Comparison of ENCODE assay signal across 8 cellular contexts in genomic region chr11:2137202-2138071, GRCh38. TPM values are rescaled to one million over a fixed set of nuclear protein-coding genes. Genes with fewer than 3 reads are reported as not detected.
DNase-seq lines count a peak whose midpoint lies in the region; ATAC-seq, FAIRE-seq and TF ChIP-seq lines count a peak whose summit lies in the region.

No MANE protein-coding gene starts in this region.

- peak overlapping the region; percentile 75 for H3K4me2 ChIP-seq in HepG2 (ENCODE audit: low read depth, low read length)

- TF ChIP-seq EP300 in HepG2 (IDR thresholded peaks at IDR 0.05; ENCODE audit: low read depth in 2 of 2, low read length in 2 of 2) (no peak), HepG2 (CRISPR knock-in tag; IDR thresholded peaks at IDR 0.05; ENCODE audit: borderline replicate concordance) (no peak)

- peaks cover 15 to 31% of the 10 kb centered on the region in 2 experiments; a peak in 4 of 5 replicates for H3K36me3 ChIP-seq in HepG2 (replicated peaks in 1 of 2; ENCODE audit: control insufficient read depth in 1 of 2, insufficient read depth in 2 of 2, low read length in 2 of 2)

- H3K27ac ChIP-seq in HepG2 (ENCODE audit: extremely low read length, insufficient read depth, low read length) = peak overlapping the region; percentile 80

- no peak for TF ChIP-seq RAD21 in HepG2 (CRISPR knock-in tag; IDR thresholded peaks at IDR 0.05)

- peak overlapping the region; percentile 72 to 84 (median 80) for H3K4me3 ChIP-seq in HepG2 (replicated peaks in 1 of 3; ENCODE audit: insufficient read depth in 1 of 3, low read depth in 2 of 3, low read length in 3 of 3)

- no peaks in the 10 kb centered on the region for H3K9me3 Mint-ChIP-seq in activated naive CD8-positive, alpha-beta T cell (ENCODE audit: low read depth)
- no peaks in the 10 kb centered on the region for H3K9me3 Mint-ChIP-seq in activated naive CD8-positive, alpha-beta T cell treated with anti-CD3 and anti-CD28 coated beads, Interleukin-2, amount 50 U/mL, for 24 hours
- H3K9me3 Mint-ChIP-seq in MCF 10A (ENCODE audit: unreplicated experiment) = no peaks in the 10 kb centered on the region
- no peaks in the 10 kb centered on the region for H3K9me3 Mint-ChIP-seq in natural killer cell treated with Interleukin-12 subunit alpha and Interleukin-12 subunit beta and Interleukin-15 and Interleukin-18, amount 100 ng/mL, for 72 hours
- H3K9me3 Mint-ChIP-seq in activated CD4-positive, alpha-beta T cell treated with anti-CD3 and anti-CD28 coated beads, Interleukin-2, amount 10 ng/mL, durations not matched to agents 7 days and 5 days = no peaks in the 10 kb centered on the region

- H3K27ac Mint-ChIP-seq in activated naive CD8-positive, alpha-beta T cell = no peak overlapping the region
- no peak overlapping the region for H3K27ac Mint-ChIP-seq in activated naive CD8-positive, alpha-beta T cell treated with anti-CD3 and anti-CD28 coated beads, Interleukin-2, amount 50 U/mL, for 24 hours
- H3K27ac Mint-ChIP-seq in MCF 10A (ENCODE audit: low read depth, unreplicated experiment) = no peak overlapping the region
- no peak overlapping the region for H3K27ac Mint-ChIP-seq in natural killer cell treated with Interleukin-12 subunit alpha and Interleukin-12 subunit beta and Interleukin-15 and Interleukin-18, amount 100 ng/mL, for 72 hours
- no peak overlapping the region for H3K27ac Mint-ChIP-seq in activated CD4-positive, alpha-beta T cell treated with anti-CD3 and anti-CD28 coated beads, Interleukin-2, amount 10 ng/mL, durations not matched to agents 7 days and 5 days

- H3K9me3 ChIP-seq in HepG2 (ENCODE audit: low read length) = no peaks in the 10 kb centered on the region

- in situ Hi-C loops in HepG2 (cut with HindIII; ENCODE audit: extremely low pct_ligation_motif_present, low pct_unique_long_range_greater_than_20kb) = no loop called here

- BruUV-seq in MCF 10A (replicated peaks; lab: Mats Ljungman, UMichigan) = no TSS peak
- no TSS peak for BruUV-seq in HepG2 (replicated peaks; lab: Mats Ljungman, UMichigan)

- peak in 1 of 2 experiments; percentile 95; a peak in 2 of 4 replicates for TF ChIP-seq POLR2A in HepG2 (IDR thresholded peaks at IDR 0.05; ENCODE audit: insufficient read depth in 1 of 2, low read depth in 2 of 2, low read length in 2 of 2)

- DNase-seq in activated naive CD8-positive, alpha-beta T cell treated with anti-CD3 and anti-CD28 coated beads, Interleukin-2, amount 50 U/mL, for 24 hours = no peak
- DNase-seq in MCF 10A (ENCODE audit: unreplicated experiment) = peak; percentile 19
- DNase-seq in HepG2 (ENCODE audit: low spot score) = peak; percentile 80
- DNase-seq in urothelium cell line (ENCODE audit: low spot score) = peak; percentile 76
- DNase-seq in natural killer cell treated with Interleukin-12 subunit alpha and Interleukin-12 subunit beta and Interleukin-15 and Interleukin-18, amount 100 ng/mL, for 72 hours (ENCODE audit: low spot score) = no peak
- DNase-seq in activated CD4-positive, alpha-beta T cell treated with anti-CD3 and anti-CD28 coated beads, Interleukin-2, amount 10 ng/mL, durations not matched to agents 7 days and 5 days = no peak
- no peak for DNase-seq in SK-N-DZ (ENCODE audit: low spot score)

- peak overlapping the region; percentile 72 for H3K9ac ChIP-seq in HepG2 (ENCODE audit: insufficient read depth, low read depth, low read length)

- WGBS in HepG2 (ENCODE audit: low lambda C conversion rate) = 2% methylated on average over 21 of the region's 51 CpGs

- peaks cover 25% of the 10 kb centered on the region for H3K27me3 Mint-ChIP-seq in activated naive CD8-positive, alpha-beta T cell
- H3K27me3 Mint-ChIP-seq in activated naive CD8-positive, alpha-beta T cell treated with anti-CD3 and anti-CD28 coated beads, Interleukin-2, amount 50 U/mL, for 24 hours = peaks cover 60% of the 10 kb centered on the region
- peaks cover 70% of the 10 kb centered on the region for H3K27me3 Mint-ChIP-seq in MCF 10A (ENCODE audit: insufficient read depth, unreplicated experiment)
- H3K27me3 Mint-ChIP-seq in natural killer cell treated with Interleukin-12 subunit alpha and Interleukin-12 subunit beta and Interleukin-15 and Interleukin-18, amount 100 ng/mL, for 72 hours = peaks cover 30 to 33% of the 10 kb centered on the region in 2 donors
- peaks cover 51% of the 10 kb centered on the region for H3K27me3 Mint-ChIP-seq in activated CD4-positive, alpha-beta T cell treated with anti-CD3 and anti-CD28 coated beads, Interleukin-2, amount 10 ng/mL, durations not matched to agents 7 days and 5 days

- no peaks in the 10 kb centered on the region for H3K36me3 Mint-ChIP-seq in activated naive CD8-positive, alpha-beta T cell
- H3K36me3 Mint-ChIP-seq in activated naive CD8-positive, alpha-beta T cell treated with anti-CD3 and anti-CD28 coated beads, Interleukin-2, amount 50 U/mL, for 24 hours (ENCODE audit: low read depth) = no peaks in the 10 kb centered on the region
- peaks cover 4% of the 10 kb centered on the region for H3K36me3 Mint-ChIP-seq in MCF 10A (ENCODE audit: insufficient read depth, unreplicated experiment)
- H3K36me3 Mint-ChIP-seq in natural killer cell treated with Interleukin-12 subunit alpha and Interleukin-12 subunit beta and Interleukin-15 and Interleukin-18, amount 100 ng/mL, for 72 hours = no peaks in the 10 kb centered on the region
- H3K36me3 Mint-ChIP-seq in activated CD4-positive, alpha-beta T cell treated with anti-CD3 and anti-CD28 coated beads, Interleukin-2, amount 10 ng/mL, durations not matched to agents 7 days and 5 days (ENCODE audit: low read depth) = no peaks in the 10 kb centered on the region

- peaks cover 18% of the 10 kb centered on the region for H3K4me1 Mint-ChIP-seq in activated naive CD8-positive, alpha-beta T cell (ENCODE audit: low read depth)
- H3K4me1 Mint-ChIP-seq in activated naive CD8-positive, alpha-beta T cell treated with anti-CD3 and anti-CD28 coated beads, Interleukin-2, amount 50 U/mL, for 24 hours = peaks cover 17% of the 10 kb centered on the region
- peaks cover 5% of the 10 kb centered on the region for H3K4me1 Mint-ChIP-seq in MCF 10A (ENCODE audit: insufficient read depth, unreplicated experiment)
- H3K4me1 Mint-ChIP-seq in natural killer cell treated with Interleukin-12 subunit alpha and Interleukin-12 subunit beta and Interleukin-15 and Interleukin-18, amount 100 ng/mL, for 72 hours (ENCODE audit: low read depth in 2 of 2) = peaks cover 7 to 11% of the 10 kb centered on the region in 2 donors
- H3K4me1 Mint-ChIP-seq in activated CD4-positive, alpha-beta T cell treated with anti-CD3 and anti-CD28 coated beads, Interleukin-2, amount 10 ng/mL, durations not matched to agents 7 days and 5 days = peaks cover 2% of the 10 kb centered on the region

- H3K27me3 ChIP-seq in HepG2 (ENCODE audit: control insufficient read depth in 1 of 2, insufficient read depth in 2 of 2, low read length in 2 of 2) = peaks cover 0 to 26% of the 10 kb centered on the region in 2 experiments; a peak in 3 of 5 replicates

- peaks cover 56% of the 10 kb centered on the region for H4K20me1 ChIP-seq in HepG2 (ENCODE audit: insufficient read depth, low read length)

- intact Hi-C loops in MCF 10A (cut with micrococcal nuclease) (no loop called here), HepG2 (cut with micrococcal nuclease; ENCODE audit: unreplicated experiment) (no loop called here)

- peaks cover 46% of the 10 kb centered on the region for H3K4me1 ChIP-seq in HepG2 (ENCODE audit: insufficient read depth, low read length)

- POLR2A ChIA-PET in MCF 10A (lab: Yijun Ruan, JAX) (no interaction called here), HepG2 (lab: Yijun Ruan, JAX) (interaction anchor here (0.6 to 6.5 kb wide), 24 partner anchors 8 to 446 kb away, joined by 3 to 108 read pairs (median 4); no protein-coding TSS in a partner anchor)
- POLR2A ChIA-PET in activated CD4-positive, alpha-beta T cell treated with anti-CD3 and anti-CD28 coated beads, Interleukin-2, amount 10 ng/mL, durations not matched to agents 7 days and 5 days (lab: Charles Lee) = no interaction called here

- no peak for ATAC-seq in activated naive CD8-positive, alpha-beta T cell treated with anti-CD3 and anti-CD28 coated beads, Interleukin-2, amount 50 U/mL, for 24 hours
- peak; percentile 54 for ATAC-seq in HepG2
- no peak for ATAC-seq in natural killer cell treated with Interleukin-12 subunit alpha and Interleukin-12 subunit beta and Interleukin-15 and Interleukin-18, amount 100 ng/mL, for 72 hours

- TF ChIP-seq CTCF in MCF 10A (IDR thresholded peaks at IDR 0.05; ENCODE audit: unreplicated experiment) = no peak
- TF ChIP-seq CTCF in HepG2 (CRISPR knock-in tag; IDR thresholded peaks at IDR 0.05) = no peak

- peaks cover 17% of the 10 kb centered on the region for H3K79me2 ChIP-seq in HepG2 (ENCODE audit: insufficient read depth, low read length)

- CTCF ChIA-PET in MCF 10A (lab: Yijun Ruan, JAX) (no interaction called here), HepG2 (lab: Yijun Ruan, JAX; ENCODE audit: low intra/inter-chr PET ratio, low total read pairs) (interaction anchor here (1.4 kb wide), 1 partner anchor 15 kb away, joined by 3 read pairs; no protein-coding TSS in a partner anchor)
- CTCF ChIA-PET in activated CD4-positive, alpha-beta T cell treated with anti-CD3 and anti-CD28 coated beads, Interleukin-2, amount 10 ng/mL, durations not matched to agents 7 days and 5 days (lab: Charles Lee) = interaction anchor here (2.6 kb wide), 1 partner anchor 13 kb away, joined by 12 read pairs; no protein-coding TSS in a partner anchor

- FAIRE-seq in HepG2 (lab: Jason Lieb, UNC) = peak; percentile 72
- no peak for FAIRE-seq in urothelium cell line (lab: Jason Lieb, UNC)

- H3K4me3 Mint-ChIP-seq in activated naive CD8-positive, alpha-beta T cell = peak overlapping the region; percentile 20
- no peak overlapping the region for H3K4me3 Mint-ChIP-seq in activated naive CD8-positive, alpha-beta T cell treated with anti-CD3 and anti-CD28 coated beads, Interleukin-2, amount 50 U/mL, for 24 hours
- H3K4me3 Mint-ChIP-seq in MCF 10A (ENCODE audit: unreplicated experiment) = peak overlapping the region; percentile 29
- no peak overlapping the region for H3K4me3 Mint-ChIP-seq in natural killer cell treated with Interleukin-12 subunit alpha and Interleukin-12 subunit beta and Interleukin-15 and Interleukin-18, amount 100 ng/mL, for 72 hours
- H3K4me3 Mint-ChIP-seq in activated CD4-positive, alpha-beta T cell treated with anti-CD3 and anti-CD28 coated beads, Interleukin-2, amount 10 ng/mL, durations not matched to agents 7 days and 5 days = no peak overlapping the region

- H2AFZ ChIP-seq in HepG2 (ENCODE audit: low read length) = no peak overlapping the region

RNA-seq across cellular contexts. Expression of gene IGF2, which starts 1.8 kb away (rescaled TPM):
- total RNA-seq in MCF 10A (2022) = 0.29 and 0.35 TPM in 2 replicates
- total RNA-seq in HepG2 (2016; rRNA removed; fragmentation: Illumina TruSeq; extraction: Trizol) = 79.1 and 138 TPM in 2 replicates
- total RNA-seq in HepG2 (2016; cell fraction: cytosol; rRNA removed; fragmentation: Illumina TruSeq; extraction: Trizol; ENCODE audit: low read depth) = 150 and 154 TPM in 2 replicates
- 71.0 and 125 TPM in 2 replicates for total RNA-seq in HepG2 (2016; cell fraction: insoluble cytoplasmic fraction; rRNA removed; fragmentation: Illumina TruSeq; extraction: Trizol)
- 362 and 363 TPM in 2 replicates for total RNA-seq in HepG2 (2016; cell fraction: membrane; rRNA removed; fragmentation: Illumina TruSeq; extraction: Trizol)
- total RNA-seq in HepG2 (2016; cell fraction: nucleus; rRNA removed; fragmentation: Illumina TruSeq; extraction: Trizol) = 89.6 and 109 TPM in 2 replicates
- 254 and 379 TPM in 2 replicates for polyA plus RNA-seq in HepG2 (2011; rRNA removed)
- polyA plus RNA-seq in HepG2 (2011; cell fraction: cytosol; rRNA removed) = 454 and 616 TPM in 2 replicates
- polyA plus RNA-seq in HepG2 (2011; cell fraction: nucleus; rRNA removed) = 839 and 1,149 TPM in 2 replicates
- 4,210 and 4,559 TPM in 2 replicates for polyA plus RNA-seq in HepG2 (2012)
- 341 and 387 TPM in 2 replicates for polyA plus RNA-seq in HepG2 (2016; cell fraction: cytosol; fragmentation: Illumina TruSeq; extraction: Trizol; ENCODE audit: low read depth)
- polyA plus RNA-seq in HepG2 (2016; cell fraction: insoluble cytoplasmic fraction; fragmentation: Illumina TruSeq; extraction: Trizol; ENCODE audit: low read depth) = 1,191 and 1,950 TPM in 2 replicates
- polyA plus RNA-seq in HepG2 (2016; cell fraction: membrane; fragmentation: Illumina TruSeq; extraction: Trizol; ENCODE audit: low read depth) = 1,798 and 2,413 TPM in 2 replicates
- polyA plus RNA-seq in HepG2 (2016; cell fraction: nucleus; fragmentation: Illumina TruSeq; extraction: Trizol; ENCODE audit: insufficient read depth, low read depth) = 949 and 1,082 TPM in 2 replicates
- polyA minus RNA-seq in HepG2 (2011; rRNA and poly(A)+ RNA removed; ENCODE audit: low replicate concordance) = 0.19 and 781 TPM in 2 replicates
- polyA minus RNA-seq in HepG2 (2011; cell fraction: cytosol; rRNA and poly(A)+ RNA removed) = 811 and 1,353 TPM in 2 replicates
- polyA minus RNA-seq in HepG2 (2011; cell fraction: nucleus; rRNA and poly(A)+ RNA removed) = 170 and 248 TPM in 2 replicates
- total RNA-seq in natural killer cell treated with Interleukin-12 subunit alpha and Interleukin-12 subunit beta and Interleukin-15 and Interleukin-18, amount 100 ng/mL, for 72 hours = under 1 TPM in 1 of 2 donors, not detected in 1; 0.17 TPM
- total RNA-seq in activated CD4-positive, alpha-beta T cell treated with anti-CD3 and anti-CD28 coated beads, Interleukin-2, amount 10 ng/mL, durations not matched to agents 7 days and 5 days = under 1 TPM; 0.07 to 0.08 TPM
- 0.29 and 0.32 TPM in 2 replicates for polyA plus RNA-seq in SK-N-DZ (2014; cell fraction: cytosol; rRNA removed)
- polyA plus RNA-seq in SK-N-DZ (2014; cell fraction: nucleus; rRNA removed) = 0.14 TPM in 1 of 2 replicates, not detected in the other

RNA-seq across cellular contexts. Expression of gene INS, which starts 23.6 kb away (rescaled TPM):
- not detected in 2 replicates for total RNA-seq in MCF 10A (2022)
- not detected in 2 replicates for total RNA-seq in HepG2 (2016; rRNA removed; fragmentation: Illumina TruSeq; extraction: Trizol)
- total RNA-seq in HepG2 (2016; cell fraction: cytosol; rRNA removed; fragmentation: Illumina TruSeq; extraction: Trizol; ENCODE audit: low read depth) = not detected in 2 replicates
- not detected in 2 replicates for total RNA-seq in HepG2 (2016; cell fraction: insoluble cytoplasmic fraction; rRNA removed; fragmentation: Illumina TruSeq; extraction: Trizol)
- total RNA-seq in HepG2 (2016; cell fraction: membrane; rRNA removed; fragmentation: Illumina TruSeq; extraction: Trizol) = not detected in 2 replicates
- total RNA-seq in HepG2 (2016; cell fraction: nucleus; rRNA removed; fragmentation: Illumina TruSeq; extraction: Trizol) = not detected in 2 replicates
- polyA plus RNA-seq in HepG2 (2011; rRNA removed) = not detected in 2 replicates
- not detected in 2 replicates for polyA plus RNA-seq in HepG2 (2011; cell fraction: cytosol; rRNA removed)
- not detected in 2 replicates for polyA plus RNA-seq in HepG2 (2011; cell fraction: nucleus; rRNA removed)
- not detected in 2 replicates for polyA plus RNA-seq in HepG2 (2012)
- polyA plus RNA-seq in HepG2 (2016; cell fraction: cytosol; fragmentation: Illumina TruSeq; extraction: Trizol; ENCODE audit: low read depth) = not detected in 2 replicates
- polyA plus RNA-seq in HepG2 (2016; cell fraction: insoluble cytoplasmic fraction; fragmentation: Illumina TruSeq; extraction: Trizol; ENCODE audit: low read depth) = not detected in 2 replicates
- not detected in 2 replicates for polyA plus RNA-seq in HepG2 (2016; cell fraction: membrane; fragmentation: Illumina TruSeq; extraction: Trizol; ENCODE audit: low read depth)
- polyA plus RNA-seq in HepG2 (2016; cell fraction: nucleus; fragmentation: Illumina TruSeq; extraction: Trizol; ENCODE audit: insufficient read depth, low read depth) = not detected in 2 replicates
- not detected in 2 replicates for polyA minus RNA-seq in HepG2 (2011; rRNA and poly(A)+ RNA removed; ENCODE audit: low replicate concordance)
- polyA minus RNA-seq in HepG2 (2011; cell fraction: cytosol; rRNA and poly(A)+ RNA removed) = not detected in 2 replicates
- polyA minus RNA-seq in HepG2 (2011; cell fraction: nucleus; rRNA and poly(A)+ RNA removed) = not detected in 2 replicates
- total RNA-seq in natural killer cell treated with Interleukin-12 subunit alpha and Interleukin-12 subunit beta and Interleukin-15 and Interleukin-18, amount 100 ng/mL, for 72 hours = not detected
- not detected for total RNA-seq in activated CD4-positive, alpha-beta T cell treated with anti-CD3 and anti-CD28 coated beads, Interleukin-2, amount 10 ng/mL, durations not matched to agents 7 days and 5 days
- polyA plus RNA-seq in SK-N-DZ (2014; cell fraction: cytosol; rRNA removed) = not detected in 2 replicates
- 4.0 TPM in 1 of 2 replicates, not detected in the other for polyA plus RNA-seq in SK-N-DZ (2014; cell fraction: nucleus; rRNA removed)

RNA-seq across cellular contexts. Expression of gene TH, which starts 34.2 kb away (rescaled TPM):
- total RNA-seq in MCF 10A (2022) (0.20 and 1.1 TPM in 2 replicates), HepG2 (2016; rRNA removed; fragmentation: Illumina TruSeq; extraction: Trizol) (not detected in 2 replicates)
- total RNA-seq in HepG2 (2016; cell fraction: cytosol; rRNA removed; fragmentation: Illumina TruSeq; extraction: Trizol; ENCODE audit: low read depth) = not detected in 2 replicates
- not detected in 2 replicates for total RNA-seq in HepG2 (2016; cell fraction: insoluble cytoplasmic fraction; rRNA removed; fragmentation: Illumina TruSeq; extraction: Trizol)
- not detected in 2 replicates for total RNA-seq in HepG2 (2016; cell fraction: membrane; rRNA removed; fragmentation: Illumina TruSeq; extraction: Trizol)
- total RNA-seq in HepG2 (2016; cell fraction: nucleus; rRNA removed; fragmentation: Illumina TruSeq; extraction: Trizol) = not detected in 2 replicates
- polyA plus RNA-seq in HepG2 (2011; rRNA removed) = 0.36 and 0.42 TPM in 2 replicates
- polyA plus RNA-seq in HepG2 (2011; cell fraction: cytosol; rRNA removed) = 0.08 and 0.15 TPM in 2 replicates
- 3.1 and 4.3 TPM in 2 replicates for polyA plus RNA-seq in HepG2 (2011; cell fraction: nucleus; rRNA removed)
- polyA plus RNA-seq in HepG2 (2012) = not detected in 2 replicates
- polyA plus RNA-seq in HepG2 (2016; cell fraction: cytosol; fragmentation: Illumina TruSeq; extraction: Trizol; ENCODE audit: low read depth) = not detected in 2 replicates
- not detected in 2 replicates for polyA plus RNA-seq in HepG2 (2016; cell fraction: insoluble cytoplasmic fraction; fragmentation: Illumina TruSeq; extraction: Trizol; ENCODE audit: low read depth)
- polyA plus RNA-seq in HepG2 (2016; cell fraction: membrane; fragmentation: Illumina TruSeq; extraction: Trizol; ENCODE audit: low read depth) = not detected in 2 replicates
- not detected in 2 replicates for polyA plus RNA-seq in HepG2 (2016; cell fraction: nucleus; fragmentation: Illumina TruSeq; extraction: Trizol; ENCODE audit: insufficient read depth, low read depth)
- not detected in 2 replicates for polyA minus RNA-seq in HepG2 (2011; rRNA and poly(A)+ RNA removed; ENCODE audit: low replicate concordance)
- polyA minus RNA-seq in HepG2 (2011; cell fraction: cytosol; rRNA and poly(A)+ RNA removed) = not detected in 2 replicates
- not detected in 2 replicates for polyA minus RNA-seq in HepG2 (2011; cell fraction: nucleus; rRNA and poly(A)+ RNA removed)
- not detected for total RNA-seq in natural killer cell treated with Interleukin-12 subunit alpha and Interleukin-12 subunit beta and Interleukin-15 and Interleukin-18, amount 100 ng/mL, for 72 hours
- total RNA-seq in activated CD4-positive, alpha-beta T cell treated with anti-CD3 and anti-CD28 coated beads, Interleukin-2, amount 10 ng/mL, durations not matched to agents 7 days and 5 days = not detected
- polyA plus RNA-seq in SK-N-DZ (2014; cell fraction: cytosol; rRNA removed) = 21.2 and 31.3 TPM in 2 replicates
- 164 and 174 TPM in 2 replicates for polyA plus RNA-seq in SK-N-DZ (2014; cell fraction: nucleus; rRNA removed)

Comparison
In these comparisons a context has a peak if more than half of its experiments do, and no peak if none do; other contexts are left out.
1. H3K4me3 Mint-ChIP-seq: peak in activated naive CD8-positive, alpha-beta T cell (single experiment) and MCF 10A (single experiment); none in activated naive CD8-positive, alpha-beta T cell treated with anti-CD3 and anti-CD28 coated beads, Interleukin-2, amount 50 U/mL, for 24 hours (single experiment), natural killer cell treated with Interleukin-12 subunit alpha and Interleukin-12 subunit beta and Interleukin-15 and Interleukin-18, amount 100 ng/mL, for 72 hours (single experiment) and activated CD4-positive, alpha-beta T cell treated with anti-CD3 and anti-CD28 coated beads, Interleukin-2, amount 10 ng/mL, durations not matched to agents 7 days and 5 days (single experiment).
2. DNase-seq: peak in MCF 10A (single experiment), HepG2 (single experiment) and urothelium cell line (single experiment); none in activated naive CD8-positive, alpha-beta T cell treated with anti-CD3 and anti-CD28 coated beads, Interleukin-2, amount 50 U/mL, for 24 hours (single experiment), natural killer cell treated with Interleukin-12 subunit alpha and Interleukin-12 subunit beta and Interleukin-15 and Interleukin-18, amount 100 ng/mL, for 72 hours (single experiment), activated CD4-positive, alpha-beta T cell treated with anti-CD3 and anti-CD28 coated beads, Interleukin-2, amount 10 ng/mL, durations not matched to agents 7 days and 5 days (single experiment) and SK-N-DZ (single experiment).
3. RNA of gene IGF2, which starts 1.8 kb away (total RNA-seq): 71.0 to 363 TPM in HepG2; 0.29 to 0.35 TPM in MCF 10A, 0.17 TPM in natural killer cell treated with Interleukin-12 subunit alpha and Interleukin-12 subunit beta and Interleukin-15 and Interleukin-18, amount 100 ng/mL, for 72 hours and 0.07 to 0.08 TPM in activated CD4-positive, alpha-beta T cell treated with anti-CD3 and anti-CD28 coated beads, Interleukin-2, amount 10 ng/mL, durations not matched to agents 7 days and 5 days; every median in the first group is over 10 times any median in the second.